In the genomic region with DNA sequence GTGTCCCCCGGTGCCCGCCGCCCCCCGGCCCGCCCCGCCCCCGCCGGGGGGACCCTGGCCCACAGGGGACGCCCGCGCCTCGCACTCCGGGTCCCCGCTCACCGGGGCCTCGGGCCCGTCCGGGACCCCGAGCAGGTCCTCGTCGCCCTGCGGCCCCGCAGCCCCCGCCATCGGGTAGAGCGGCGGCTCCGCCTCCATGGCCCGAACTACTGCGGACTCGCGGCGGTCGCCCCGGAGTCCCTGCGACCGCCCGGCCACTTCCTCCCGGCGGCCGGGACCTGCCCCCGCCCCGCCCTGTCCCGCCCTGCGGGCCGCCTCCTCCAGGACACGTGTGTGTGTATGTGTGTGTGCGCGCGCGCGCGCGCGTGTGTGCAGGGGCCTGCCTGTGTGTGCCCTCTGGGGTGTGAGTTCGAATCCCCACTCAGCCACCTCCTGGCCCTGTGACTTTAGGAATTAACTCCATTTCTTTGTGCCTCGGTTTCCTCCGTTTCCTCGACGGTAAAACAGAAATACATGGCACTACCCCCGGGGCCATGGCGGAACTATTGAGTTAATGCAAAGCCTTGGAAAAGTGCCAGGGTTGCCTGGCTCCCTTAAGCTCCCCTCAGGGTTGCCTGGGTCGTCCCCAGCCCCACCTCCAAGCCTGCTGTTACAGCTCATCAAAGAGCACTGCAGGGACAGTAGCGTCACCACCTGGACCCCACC, we compare ENCODE assay signal across 1 cellular context.
TF ChIP-seq lines count a peak whose summit lies in the region.

A gene with protein sequence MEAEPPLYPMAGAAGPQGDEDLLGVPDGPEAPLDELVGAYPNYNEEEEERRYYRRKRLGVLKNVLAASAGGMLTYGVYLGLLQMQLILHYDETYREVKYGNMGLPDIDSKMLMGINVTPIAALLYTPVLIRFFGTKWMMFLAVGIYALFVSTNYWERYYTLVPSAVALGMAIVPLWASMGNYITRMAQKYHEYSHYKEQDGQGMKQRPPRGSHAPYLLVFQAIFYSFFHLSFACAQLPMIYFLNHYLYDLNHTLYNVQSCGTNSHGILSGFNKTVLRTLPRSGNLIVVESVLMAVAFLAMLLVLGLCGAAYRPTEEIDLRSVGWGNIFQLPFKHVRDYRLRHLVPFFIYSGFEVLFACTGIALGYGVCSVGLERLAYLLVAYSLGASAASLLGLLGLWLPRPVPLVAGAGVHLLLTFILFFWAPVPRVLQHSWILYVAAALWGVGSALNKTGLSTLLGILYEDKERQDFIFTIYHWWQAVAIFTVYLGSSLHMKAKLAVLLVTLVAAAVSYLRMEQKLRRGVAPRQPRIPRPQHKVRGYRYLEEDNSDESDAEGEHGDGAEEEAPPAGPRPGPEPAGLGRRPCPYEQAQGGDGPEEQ (minus strand): TSS at position 252 of the 705 bp plus-strand sequence. CDS start 54 bp downstream, at position 198.

TF ChIP-seq in WTC11, 78 proteins besides CTCF, POLR2A, EP300 and RAD21 (continued from another document):
- TF ChIP-seq, protein P1, sequence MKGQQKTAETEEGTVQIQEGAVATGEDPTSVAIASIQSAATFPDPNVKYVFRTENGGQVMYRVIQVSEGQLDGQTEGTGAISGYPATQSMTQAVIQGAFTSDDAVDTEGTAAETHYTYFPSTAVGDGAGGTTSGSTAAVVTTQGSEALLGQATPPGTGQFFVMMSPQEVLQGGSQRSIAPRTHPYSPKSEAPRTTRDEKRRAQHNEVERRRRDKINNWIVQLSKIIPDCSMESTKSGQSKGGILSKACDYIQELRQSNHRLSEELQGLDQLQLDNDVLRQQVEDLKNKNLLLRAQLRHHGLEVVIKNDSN (CRISPR knock-in tag; IDR thresholded peaks at IDR 0.05) = peak; percentile 60; the same call in 1 of the 2 replicates
- TF ChIP-seq, protein P2, sequence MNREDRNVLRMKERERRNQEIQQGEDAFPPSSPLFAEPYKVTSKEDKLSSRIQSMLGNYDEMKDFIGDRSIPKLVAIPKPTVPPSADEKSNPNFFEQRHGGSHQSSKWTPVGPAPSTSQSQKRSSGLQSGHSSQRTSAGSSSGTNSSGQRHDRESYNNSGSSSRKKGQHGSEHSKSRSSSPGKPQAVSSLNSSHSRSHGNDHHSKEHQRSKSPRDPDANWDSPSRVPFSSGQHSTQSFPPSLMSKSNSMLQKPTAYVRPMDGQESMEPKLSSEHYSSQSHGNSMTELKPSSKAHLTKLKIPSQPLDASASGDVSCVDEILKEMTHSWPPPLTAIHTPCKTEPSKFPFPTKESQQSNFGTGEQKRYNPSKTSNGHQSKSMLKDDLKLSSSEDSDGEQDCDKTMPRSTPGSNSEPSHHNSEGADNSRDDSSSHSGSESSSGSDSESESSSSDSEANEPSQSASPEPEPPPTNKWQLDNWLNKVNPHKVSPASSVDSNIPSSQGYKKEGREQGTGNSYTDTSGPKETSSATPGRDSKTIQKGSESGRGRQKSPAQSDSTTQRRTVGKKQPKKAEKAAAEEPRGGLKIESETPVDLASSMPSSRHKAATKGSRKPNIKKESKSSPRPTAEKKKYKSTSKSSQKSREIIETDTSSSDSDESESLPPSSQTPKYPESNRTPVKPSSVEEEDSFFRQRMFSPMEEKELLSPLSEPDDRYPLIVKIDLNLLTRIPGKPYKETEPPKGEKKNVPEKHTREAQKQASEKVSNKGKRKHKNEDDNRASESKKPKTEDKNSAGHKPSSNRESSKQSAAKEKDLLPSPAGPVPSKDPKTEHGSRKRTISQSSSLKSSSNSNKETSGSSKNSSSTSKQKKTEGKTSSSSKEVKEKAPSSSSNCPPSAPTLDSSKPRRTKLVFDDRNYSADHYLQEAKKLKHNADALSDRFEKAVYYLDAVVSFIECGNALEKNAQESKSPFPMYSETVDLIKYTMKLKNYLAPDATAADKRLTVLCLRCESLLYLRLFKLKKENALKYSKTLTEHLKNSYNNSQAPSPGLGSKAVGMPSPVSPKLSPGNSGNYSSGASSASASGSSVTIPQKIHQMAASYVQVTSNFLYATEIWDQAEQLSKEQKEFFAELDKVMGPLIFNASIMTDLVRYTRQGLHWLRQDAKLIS (CRISPR knock-in tag; IDR thresholded peaks at IDR 0.05; ENCODE audit: borderline replicate concordance) = no peak
- no peak for TF ChIP-seq ZNF138 (CRISPR knock-in tag; conservative IDR thresholded peaks at IDR 0.05)
- TF ChIP-seq, protein P3, sequence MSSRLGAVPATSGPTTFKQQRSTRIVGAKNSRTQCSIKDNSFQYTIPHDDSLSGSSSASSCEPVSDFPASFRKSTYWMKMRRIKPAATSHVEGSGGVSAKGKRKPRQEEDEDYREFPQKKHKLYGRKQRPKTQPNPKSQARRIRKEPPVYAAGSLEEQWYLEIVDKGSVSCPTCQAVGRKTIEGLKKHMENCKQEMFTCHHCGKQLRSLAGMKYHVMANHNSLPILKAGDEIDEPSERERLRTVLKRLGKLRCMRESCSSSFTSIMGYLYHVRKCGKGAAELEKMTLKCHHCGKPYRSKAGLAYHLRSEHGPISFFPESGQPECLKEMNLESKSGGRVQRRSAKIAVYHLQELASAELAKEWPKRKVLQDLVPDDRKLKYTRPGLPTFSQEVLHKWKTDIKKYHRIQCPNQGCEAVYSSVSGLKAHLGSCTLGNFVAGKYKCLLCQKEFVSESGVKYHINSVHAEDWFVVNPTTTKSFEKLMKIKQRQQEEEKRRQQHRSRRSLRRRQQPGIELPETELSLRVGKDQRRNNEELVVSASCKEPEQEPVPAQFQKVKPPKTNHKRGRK (CRISPR knock-in tag; IDR thresholded peaks at IDR 0.05; ENCODE audit: borderline replicate concordance) = no peak
- no peak for TF ChIP-seq ZNF263 (CRISPR knock-in tag; IDR thresholded peaks at IDR 0.05; ENCODE audit: low read depth)
